Comparison of ENCODE assay signal across 1 cellular context in the genomic region with DNA sequence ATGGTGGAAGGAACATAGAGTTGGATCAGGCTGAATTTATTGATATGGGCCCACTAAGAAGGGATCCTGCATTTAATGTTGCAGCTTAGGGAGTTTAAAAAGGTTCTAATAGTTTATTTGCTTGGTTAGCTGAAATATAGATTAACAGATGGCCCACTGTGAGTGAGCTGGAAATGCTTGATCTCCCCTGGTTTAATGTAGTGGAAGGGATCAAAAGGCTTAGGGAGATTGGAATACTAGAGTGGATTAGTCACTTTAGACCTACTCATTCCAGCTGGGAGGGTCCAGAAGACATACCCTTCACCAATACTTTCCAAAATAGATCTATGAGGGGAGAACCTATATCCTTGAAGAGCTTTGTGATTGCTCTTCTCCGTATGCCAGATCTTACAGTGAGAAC.
TF ChIP-seq lines count a peak whose summit lies in the region.

No MANE protein-coding gene starts in this region.

TF ChIP-seq in WTC11, 78 proteins besides CTCF, POLR2A, EP300 and RAD21 (continued from another document):
- TF ChIP-seq FOXJ3 (CRISPR knock-in tag; IDR thresholded peaks at IDR 0.05; ENCODE audit: borderline replicate concordance): no peak
- TF ChIP-seq, protein P1, sequence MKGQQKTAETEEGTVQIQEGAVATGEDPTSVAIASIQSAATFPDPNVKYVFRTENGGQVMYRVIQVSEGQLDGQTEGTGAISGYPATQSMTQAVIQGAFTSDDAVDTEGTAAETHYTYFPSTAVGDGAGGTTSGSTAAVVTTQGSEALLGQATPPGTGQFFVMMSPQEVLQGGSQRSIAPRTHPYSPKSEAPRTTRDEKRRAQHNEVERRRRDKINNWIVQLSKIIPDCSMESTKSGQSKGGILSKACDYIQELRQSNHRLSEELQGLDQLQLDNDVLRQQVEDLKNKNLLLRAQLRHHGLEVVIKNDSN (CRISPR knock-in tag; IDR thresholded peaks at IDR 0.05): no peak
TF ChIP-seq in WTC11: peak in this region for 0.
